Comparison of ENCODE assay signal across 26 cellular contexts in the genomic region with DNA sequence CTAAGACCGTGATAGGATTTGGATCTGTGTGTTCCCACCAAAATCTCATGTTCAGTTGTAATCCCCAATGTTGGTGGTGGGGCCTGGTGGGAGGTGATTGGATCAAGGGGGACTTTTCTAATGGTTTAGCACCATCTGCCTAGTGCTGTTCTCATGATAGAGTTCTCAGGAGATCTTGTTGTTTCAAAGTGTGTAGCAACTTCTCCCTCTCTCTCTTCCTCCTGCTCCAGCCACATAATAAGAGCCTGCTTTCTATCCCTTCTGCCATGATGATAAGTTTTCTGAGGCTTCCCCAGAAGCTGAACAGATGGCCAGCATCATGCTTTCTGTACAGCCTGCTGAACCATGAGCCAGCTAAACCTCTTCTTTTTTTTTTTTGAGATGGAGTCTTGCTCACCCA.
"Had no signal": no experiment of that assay in that cellular context is flagged by ENCODE, and none has a peak within 500 bp of the region (broad histone marks: within the 10 kb centered on the region; RNA-seq: fewer than 3 reads in every experiment).

No MANE protein-coding gene starts in this region.

- DNase-seq: cortex of kidney; effector memory CD8-positive, alpha-beta T cell; erythroblast; esophagus squamous epithelium; gastrocnemius medialis; heart left ventricle; left cardiac atrium; left lung; lower lobe of right lung; natural killer cell; pancreas; stimulated activated CD4-positive, alpha-beta T cell treated with anti-CD3 and anti-CD28 coated beads, Interleukin-12 subunit alpha, Interleukin-12 subunit beta, amount 100 ng/mL, for 4 hours; stimulated activated CD4-positive, alpha-beta T cell treated with anti-CD3 and anti-CD28 coated beads, Interleukin-1b, Interleukin-23, amount 100 ng/mL, for 48 hours; stimulated activated CD4-positive, alpha-beta T cell treated with anti-CD3 and anti-CD28 coated beads, Interleukin-4, amount 100 ng/mL, for 1 hour; stimulated activated CD8-positive, alpha-beta memory T cell treated with anti-CD3 and anti-CD28 coated beads, Interleukin-4, amount 100 ng/mL, for 48 hours; stimulated activated naive CD4-positive, alpha-beta T cell; stimulated activated naive CD8-positive, alpha-beta T cell treated with anti-CD3 and anti-CD28 coated beads, Interleukin-15, amount 100 ng/mL, for 72 hours; transverse colon; upper lobe of right lung; uterus had no signal

- ATAC-seq: effector memory CD8-positive, alpha-beta T cell; gastrocnemius medialis; heart left ventricle; left lung; lower lobe of right lung; natural killer cell; pancreas; sciatic nerve; stimulated activated naive CD8-positive, alpha-beta T cell treated with anti-CD3 and anti-CD28 coated beads, Interleukin-15, amount 100 ng/mL, for 72 hours; upper lobe of right lung had no signal

- H3K4me1 Mint-ChIP-seq: natural killer cell; neural crest cell; stimulated activated naive CD8-positive, alpha-beta T cell treated with anti-CD3 and anti-CD28 coated beads, Interleukin-15, amount 100 ng/mL, for 72 hours had no signal

- H3K9me3 ChIP-seq: esophagus squamous epithelium, gastrocnemius medialis, lower lobe of right lung, neutrophil, pancreas, suprapubic skin, transverse colon, upper lobe of right lung, uterus had no signal

- H3K4me3 Mint-ChIP-seq: effector memory CD8-positive, alpha-beta T cell; natural killer cell; neural crest cell; stimulated activated naive CD8-positive, alpha-beta T cell treated with anti-CD3 and anti-CD28 coated beads, Interleukin-15, amount 100 ng/mL, for 72 hours had no signal

- H3K27me3 ChIP-seq: esophagus squamous epithelium, gastrocnemius medialis, neutrophil, pancreas, suprapubic skin, transverse colon, upper lobe of right lung, uterus had no signal

- H3K27me3 Mint-ChIP-seq: effector memory CD8-positive, alpha-beta T cell; stimulated activated naive CD8-positive, alpha-beta T cell treated with anti-CD3 and anti-CD28 coated beads, Interleukin-15, amount 100 ng/mL, for 72 hours had no signal

- H2AFZ ChIP-seq: hepatocyte had no signal

- H3K36me3 ChIP-seq: esophagus squamous epithelium, gastrocnemius medialis, heart left ventricle, left lung, lower lobe of right lung, neutrophil, pancreas, suprapubic skin, transverse colon, upper lobe of right lung, uterus had no signal

- H3K27ac ChIP-seq: esophagus squamous epithelium, gastrocnemius medialis, heart left ventricle, hepatocyte, left lung, lower lobe of right lung, neutrophil, pancreas, suprapubic skin, transverse colon, upper lobe of right lung, uterus had no signal

- H3K4me2 ChIP-seq: hepatocyte, smooth muscle cell had no signal

- H3K27ac Mint-ChIP-seq: effector memory CD8-positive, alpha-beta T cell; natural killer cell; stimulated activated naive CD8-positive, alpha-beta T cell treated with anti-CD3 and anti-CD28 coated beads, Interleukin-15, amount 100 ng/mL, for 72 hours had no signal

- H3K4me3 ChIP-seq: esophagus squamous epithelium, gastrocnemius medialis, heart left ventricle, hepatocyte, left lung, lower lobe of right lung, pancreas, smooth muscle cell, suprapubic skin, transverse colon, upper lobe of right lung, uterus had no signal

- H3K4me1 ChIP-seq: esophagus squamous epithelium, gastrocnemius medialis, left lung, lower lobe of right lung, pancreas, suprapubic skin, transverse colon, upper lobe of right lung, uterus had no signal

- H3K79me2 ChIP-seq: hepatocyte had no signal
